In genomic region chr19:55283548-55284393, GRCh38 we compare ENCODE assay signal across 8 cellular contexts. TPM values are rescaled to one million over a fixed set of nuclear protein-coding genes. Genes with fewer than 3 reads are reported as not detected.
A peak's percentile ranks its signal among the peaks of the same experiment; 100 is the strongest.
DNase-seq lines count a peak whose midpoint lies in the region; ATAC-seq and TF ChIP-seq lines count a peak whose summit lies in the region.

Gene BRSK1 (plus strand): TSS chr19:55283997. CDS start chr19:55284443, 446 bp downstream.

- peaks cover 23% of the 10 kb centered on the region for H3K4me1 Mint-ChIP-seq in WTC11
- peaks cover 25% of the 10 kb centered on the region for H3K4me1 Mint-ChIP-seq in mesothelial cell of epicardium

- H3K27ac Mint-ChIP-seq in WTC11 = no peak within 1 kb of the TSS
- peak within 1 kb of the TSS; percentile 81 for H3K27ac Mint-ChIP-seq in mesothelial cell of epicardium

- peak; percentile 85 for DNase-seq in BE2C
- DNase-seq in NCI-H1092 treated with DMSO at 0.1 percent for 48 hours (lab: John Stamatoyannopoulos, UW) = peak; percentile 50
- peak; percentile 84 for DNase-seq in WTC11 (ENCODE audit: low spot score)
- DNase-seq in dedifferentiated amniotic fluid mesenchymal stem cell (ENCODE audit: extremely low spot score) = peak; percentile 62
- DNase-seq in mesothelial cell of epicardium (ENCODE audit: low spot score in 2 of 2, unreplicated experiment in 2 of 2) = peak; percentile 63 to 70
- DNase-seq in superior temporal gyrus (ENCODE audit: extremely low spot score) = peak; percentile 70
- no peak for DNase-seq in GM20000 (ENCODE audit: low spot score)
- no peak for DNase-seq in HT-29 (ENCODE audit: low spot score)

- POLR2A ChIA-PET in WTC11 (lab: Charles Lee) = interaction anchor here (0.6 to 1.3 kb wide), 2 partner anchors 25 to 34 kb away, joined by 3 read pairs; partner anchors contain the start of gene PPP6R1

- peak within 1 kb of the TSS; percentile 58 for H3K4me3 ChIP-seq in BE2C (ENCODE audit: low read depth, low read length)

- no peaks in the 10 kb centered on the region for H3K27me3 ChIP-seq in BE2C

- CTCF ChIA-PET in WTC11 (lab: Charles Lee) = interaction anchor here (0.7 to 1.0 kb wide), 2 partner anchors 18 to 137 kb away, joined by 3 to 5 read pairs; no protein-coding TSS in a partner anchor

- ATAC-seq in WTC11 = no peak

- H3K36me3 ChIP-seq in BE2C = peaks cover 4% of the 10 kb centered on the region

- TF ChIP-seq CTCF in BE2C (IDR thresholded peaks at IDR 0.05; ENCODE audit: low read depth, low read length) = no peak
- no peak for TF ChIP-seq CTCF in WTC11 (IDR thresholded peaks at IDR 0.05)
- TF ChIP-seq CTCF in mesothelial cell of epicardium (IDR thresholded peaks at IDR 0.05; ENCODE audit: unreplicated experiment) = no peak
- no peak for TF ChIP-seq CTCF in GM20000 (IDR thresholded peaks at IDR 0.05; ENCODE audit: extremely low read depth, missing control alignments)

- no peaks in the 10 kb centered on the region for H3K36me3 Mint-ChIP-seq in WTC11
- H3K36me3 Mint-ChIP-seq in mesothelial cell of epicardium = no peaks in the 10 kb centered on the region

- H3K27me3 Mint-ChIP-seq in WTC11 (ENCODE audit: low read depth) (no peaks in the 10 kb centered on the region), mesothelial cell of epicardium (ENCODE audit: low read depth) (no peaks in the 10 kb centered on the region)

- H3K9me3 Mint-ChIP-seq in WTC11 (no peaks in the 10 kb centered on the region), mesothelial cell of epicardium (no peaks in the 10 kb centered on the region)

- no peaks in the 10 kb centered on the region for H3K9me3 ChIP-seq in BE2C

- 0 out of 2 replicates have a peak, but pooled peaks cover 3% of the 10 kb centered on the region for H3K4me1 ChIP-seq in BE2C

- H3K4me3 Mint-ChIP-seq in WTC11 (peak within 1 kb of the TSS; percentile 69), mesothelial cell of epicardium (peak within 1 kb of the TSS; percentile 67)

TF ChIP-seq in WTC11, 78 proteins besides CTCF, POLR2A, EP300 and RAD21:
- TF ChIP-seq NFYB (CRISPR knock-in tag; conservative IDR thresholded peaks at IDR 0.05; ENCODE audit: low read depth) = no peak
- no peak for TF ChIP-seq ERG (CRISPR knock-in tag; IDR thresholded peaks at IDR 0.05)
- TF ChIP-seq TP53 (CRISPR knock-in tag; IDR thresholded peaks at IDR 0.05) = no peak
- TF ChIP-seq ZNF512 (CRISPR knock-in tag; IDR thresholded peaks at IDR 0.05; ENCODE audit: borderline replicate concordance) = no peak
- no peak for TF ChIP-seq GTF2I (CRISPR knock-in tag; conservative IDR thresholded peaks at IDR 0.05)
- TF ChIP-seq ESRRA (CRISPR knock-in tag; IDR thresholded peaks at IDR 0.05; ENCODE audit: borderline replicate concordance) = no peak
- TF ChIP-seq ATF6 (CRISPR knock-in tag; IDR thresholded peaks at IDR 0.05) = no peak
- no peak for TF ChIP-seq NR2C2 (CRISPR knock-in tag; IDR thresholded peaks at IDR 0.05)
- TF ChIP-seq GABPB1 (CRISPR knock-in tag; IDR thresholded peaks at IDR 0.05) = no peak
- no peak for TF ChIP-seq OVOL2 (CRISPR knock-in tag; IDR thresholded peaks at IDR 0.05; ENCODE audit: borderline replicate concordance)
- TF ChIP-seq KAT7 (CRISPR knock-in tag; IDR thresholded peaks at IDR 0.05; ENCODE audit: borderline replicate concordance) = no peak
- no peak for TF ChIP-seq ATF3 (CRISPR knock-in tag; conservative IDR thresholded peaks at IDR 0.05)
- no peak for TF ChIP-seq AFF4 (CRISPR knock-in tag; IDR thresholded peaks at IDR 0.05; ENCODE audit: borderline replicate concordance)
- TF ChIP-seq FOXP1 (CRISPR knock-in tag; IDR thresholded peaks at IDR 0.05; ENCODE audit: borderline replicate concordance) = no peak
- TF ChIP-seq PREB (CRISPR knock-in tag; IDR thresholded peaks at IDR 0.05; ENCODE audit: borderline replicate concordance) = no peak
- TF ChIP-seq ELF4 (CRISPR knock-in tag; IDR thresholded peaks at IDR 0.05; ENCODE audit: low read depth) = no peak
- no peak for TF ChIP-seq ZNF423 (CRISPR knock-in tag; IDR thresholded peaks at IDR 0.05)

RNA-seq across cellular contexts. Expression of gene BRSK1, which starts in this region (rescaled TPM):
- polyA plus RNA-seq in BE2C (2012; ENCODE audit: insufficient read depth, insufficient read length, low read depth) = 51.3 TPM
- 49.2 to 52.4 TPM (median 49.7 TPM) in 3 replicates for total RNA-seq in WTC11 (2021)
- total RNA-seq in mesothelial cell of epicardium = 38.5 to 46.0 TPM (median 43.4 TPM) in 3 replicates
- 0.37 and 1.9 TPM in 2 replicates for total RNA-seq in HT-29 (2014; rRNA removed; shearing (Covaris generic))

Comparison
In these comparisons a context has a peak if more than half of its experiments do, and no peak if none do; other contexts are left out.
1. RNA of gene BRSK1 (total RNA-seq): 49.2 to 52.4 TPM in WTC11 and 38.5 to 46.0 TPM in mesothelial cell of epicardium; 0.37 to 1.9 TPM in HT-29; every median in the first group is over 10 times any median in the second.
2. DNase-seq: peak in BE2C (single experiment), NCI-H1092 treated with DMSO at 0.1 percent for 48 hours (single experiment), WTC11 (single experiment), dedifferentiated amniotic fluid mesenchymal stem cell (single experiment), mesothelial cell of epicardium (2 of 2) and superior temporal gyrus (single experiment); none in GM20000 (single experiment) and HT-29 (single experiment).